18 cellular contexts compared by ENCODE assay signal in the genomic region with DNA sequence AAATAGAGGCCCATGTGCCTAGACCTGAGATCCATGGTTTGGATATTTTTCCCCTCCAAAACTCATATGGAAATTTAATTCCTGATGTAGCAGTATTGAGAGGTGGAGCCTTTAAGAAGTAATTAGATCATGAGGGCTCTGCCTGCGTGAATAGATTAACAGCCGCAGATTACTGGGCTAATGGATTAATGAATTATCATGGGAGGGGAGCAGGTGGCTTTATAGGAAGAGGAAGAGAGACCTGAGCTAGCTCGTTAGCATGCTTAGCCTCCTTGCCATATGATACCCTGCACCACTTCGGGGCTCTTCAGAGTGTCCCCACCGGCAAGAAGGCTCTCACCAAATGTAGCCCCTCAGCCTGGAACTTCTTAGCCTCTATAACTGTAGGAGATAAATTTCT.
"Had no signal": no experiment of that assay in that cellular context is flagged by ENCODE, and none has a peak within 500 bp of the region (broad histone marks: within the 10 kb centered on the region; RNA-seq: fewer than 3 reads in every experiment).

No MANE protein-coding gene starts in this region.

- DNase-seq: activated CD4-positive, alpha-beta T cell treated with anti-CD3 and anti-CD28 coated beads, Interleukin-2, amount 50 U/mL, for 1 hour; activated CD8-positive, alpha-beta memory T cell treated with anti-CD3 and anti-CD28 coated beads for 24 hours; activated naive CD4-positive, alpha-beta T cell; anterior cingulate cortex; cerebellar nuclear complex; effector CD8-positive, alpha-beta T cell; foreskin keratinocyte; immature natural killer cell; nucleus accumbens; stimulated activated CD4-positive, alpha-beta T cell treated with anti-CD3 and anti-CD28 coated beads, Interleukin-4, amount 100 ng/mL, for 4 hours; stimulated activated CD8-positive, alpha-beta memory T cell treated with anti-CD3 and anti-CD28 coated beads, Interleukin-4, amount 100 ng/mL, for 48 hours; stimulated activated naive CD8-positive, alpha-beta T cell treated with anti-CD3 and anti-CD28 coated beads, Interleukin-15, Interleukin-2, amounts not matched to agents 100 U/mL and 50 U/mL, for 24 hours; upper lobe of left lung had no signal

- H3K36me3 Mint-ChIP-seq: immature natural killer cell; natural killer cell treated with Interleukin-12 subunit alpha and Interleukin-12 subunit beta and Interleukin-15 and Interleukin-18, amount 100 ng/mL, for 72 hours had no signal

- H3K4me1 Mint-ChIP-seq: immature natural killer cell had no signal

- H3K4me1 ChIP-seq: breast epithelium, upper lobe of left lung had no signal

- H3K4me3 Mint-ChIP-seq: immature natural killer cell; natural killer cell treated with Interleukin-12 subunit alpha and Interleukin-12 subunit beta and Interleukin-15 and Interleukin-18, amount 100 ng/mL, for 72 hours had no signal

- H3K27me3 ChIP-seq: breast epithelium, foreskin keratinocyte, right atrium auricular region, upper lobe of left lung had no signal

- H3K9me3 ChIP-seq: breast epithelium, right atrium auricular region, upper lobe of left lung had no signal

- H3K27ac Mint-ChIP-seq: immature natural killer cell; natural killer cell treated with Interleukin-12 subunit alpha and Interleukin-12 subunit beta and Interleukin-15 and Interleukin-18, amount 100 ng/mL, for 72 hours had no signal

- ATAC-seq: activated CD4-positive, CD25-positive, alpha-beta regulatory T cell treated with anti-CD3 and anti-CD28 coated beads, Interleukin-2, amount 50 U/mL, for 24 hours; foreskin keratinocyte; natural killer cell treated with Interleukin-12 subunit alpha and Interleukin-12 subunit beta and Interleukin-15 and Interleukin-18, amount 100 ng/mL, for 72 hours; stimulated activated naive CD8-positive, alpha-beta T cell treated with anti-CD3 and anti-CD28 coated beads, Interleukin-15, Interleukin-2, amounts not matched to agents 100 U/mL and 50 U/mL, for 24 hours had no signal

- H3K9me3 Mint-ChIP-seq: natural killer cell treated with Interleukin-12 subunit alpha and Interleukin-12 subunit beta and Interleukin-15 and Interleukin-18, amount 100 ng/mL, for 72 hours had no signal

- H3K27ac ChIP-seq: breast epithelium, foreskin keratinocyte, right atrium auricular region, upper lobe of left lung had no signal

- H3K36me3 ChIP-seq: breast epithelium, right atrium auricular region, upper lobe of left lung had no signal

- H3K4me3 ChIP-seq: breast epithelium, right atrium auricular region, smooth muscle cell, upper lobe of left lung had no signal
